Comparison of ENCODE assay signal across 8 cellular contexts in genomic region chr13:79405501-79405830, GRCh38. TPM values are rescaled to one million over a fixed set of nuclear protein-coding genes. Genes with fewer than 3 reads are reported as not detected.
A peak's percentile ranks its signal among the peaks of the same experiment; 100 is the strongest.
DNase-seq lines count a peak whose midpoint lies in the region; ATAC-seq and TF ChIP-seq lines count a peak whose summit lies in the region.

No MANE protein-coding gene starts in this region.

- H3K27me3 ChIP-seq in colonic mucosa (no peaks in the 10 kb centered on the region), muscle layer of duodenum (ENCODE audit: low read depth, low read length) (no peaks in the 10 kb centered on the region)

- ATAC-seq in GM21619 (IDR thresholded peaks at IDR 0.05; ENCODE audit: unreplicated experiment) = peak; percentile 41

- TF ChIP-seq CTCF in colonic mucosa (IDR thresholded peaks at IDR 0.05) = no peak

- DNase-seq in colonic mucosa (peak; percentile 40), cortex of kidney (lab: John Stamatoyannopoulos, UW) (no peak), NCI-H345 (lab: John Stamatoyannopoulos, UW) (no peak)
- DNase-seq in activated CD4-positive, alpha-beta T cell treated with anti-CD3 and anti-CD28 coated beads for 1 hour = no peak

- H3K36me3 ChIP-seq in KOPT-K1 (ENCODE audit: insufficient read depth, low read length) = peaks cover 30% of the 10 kb centered on the region
- H3K36me3 ChIP-seq in colonic mucosa = no peaks in the 10 kb centered on the region
- H3K36me3 ChIP-seq in muscle layer of duodenum (ENCODE audit: control insufficient read depth in 1 of 2, insufficient read depth in 2 of 2, low read length in 2 of 2) = peaks cover 0 to 3% of the 10 kb centered on the region in 2 donors

- peaks cover 23% of the 10 kb centered on the region for H3K4me1 ChIP-seq in colonic mucosa
- peaks cover 30 to 37% of the 10 kb centered on the region in 2 donors for H3K4me1 ChIP-seq in muscle layer of duodenum (ENCODE audit: control insufficient read depth in 1 of 2, insufficient read depth in 2 of 2, low read length in 2 of 2)

- H3K9ac ChIP-seq in colonic mucosa (ENCODE audit: low read depth in 2 of 2, low read length in 2 of 2) = peak overlapping the region; percentile 68 to 97

- H3K9me3 ChIP-seq in KOPT-K1 (ENCODE audit: insufficient read depth, low read length, poor library complexity, severe bottlenecking) (no peaks in the 10 kb centered on the region), colonic mucosa (no peaks in the 10 kb centered on the region), muscle layer of duodenum (ENCODE audit: control insufficient read depth in 1 of 2, low read length in 2 of 2) (no peaks in the 10 kb centered on the region)

- H3K27ac ChIP-seq in KOPT-K1 (ENCODE audit: low read depth, low read length, poor library complexity, severe bottlenecking) = peak overlapping the region; percentile 95
- H3K27ac ChIP-seq in colonic mucosa = peak overlapping the region; percentile 92
- H3K27ac ChIP-seq in muscle layer of duodenum (ENCODE audit: low read length) = peak overlapping the region; percentile 94

- H3K4me3 ChIP-seq in GM08714 (ENCODE audit: low read length) (peak overlapping the region; percentile 72), colonic mucosa (peak overlapping the region; percentile 78), muscle layer of duodenum (ENCODE audit: low read depth in 1 of 2, low read length in 2 of 2) (peak overlapping the region; percentile 82 to 93)

- intact Hi-C loops in colonic mucosa (cut with DNase I) = no loop called here

RNA-seq across cellular contexts. Expression of gene RBM26, which starts 0.6 kb away (rescaled TPM):
- total RNA-seq in colonic mucosa = 10 to 100 TPM; 28.1 to 28.3 TPM
